In genomic region chr21:17759546-17760178, GRCh38 we compare ENCODE assay signal across 28 cellular contexts.
"Had no signal": no experiment of that assay in that cellular context is flagged by ENCODE, and none has a peak within 500 bp of the region (broad histone marks: within the 10 kb centered on the region; RNA-seq: fewer than 3 reads in every experiment).

No MANE protein-coding gene starts in this region.

- ATAC-seq: esophagus mucosa; foreskin keratinocyte; gastroesophageal sphincter; left lobe of liver; naive thymus-derived CD4-positive, alpha-beta T cell; pancreas; right lobe of liver; stimulated activated naive CD8-positive, alpha-beta T cell treated with anti-CD3 and anti-CD28 coated beads, Interleukin-15, amount 100 ng/mL, for 72 hours had no signal

- H3K4me3 Mint-ChIP-seq: naive thymus-derived CD4-positive, alpha-beta T cell; neural crest cell; stimulated activated naive CD8-positive, alpha-beta T cell treated with anti-CD3 and anti-CD28 coated beads, Interleukin-15, amount 100 ng/mL, for 72 hours had no signal

- H3K27me3 Mint-ChIP-seq: naive thymus-derived CD4-positive, alpha-beta T cell; stimulated activated naive CD8-positive, alpha-beta T cell treated with anti-CD3 and anti-CD28 coated beads, Interleukin-15, amount 100 ng/mL, for 72 hours had no signal

- H3K4me1 Mint-ChIP-seq: neural crest cell had no signal

- H3K27ac ChIP-seq: epithelial cell of prostate, foreskin keratinocyte, gastroesophageal sphincter, heart left ventricle, hepatocyte, neutrophil, pancreas, right lobe of liver, suprapubic skin, transverse colon, upper lobe of right lung, vagina had no signal

- H3K27ac Mint-ChIP-seq: naive thymus-derived CD4-positive, alpha-beta T cell had no signal

- H3K9me3 Mint-ChIP-seq: stimulated activated naive CD8-positive, alpha-beta T cell treated with anti-CD3 and anti-CD28 coated beads, Interleukin-15, amount 100 ng/mL, for 72 hours had no signal

- H3K27me3 ChIP-seq: foreskin keratinocyte, gastroesophageal sphincter, heart left ventricle, hepatocyte, neutrophil, pancreas, right lobe of liver, suprapubic skin, transverse colon, upper lobe of right lung, vagina had no signal

- H2AFZ ChIP-seq: hepatocyte had no signal

- H3K9me3 ChIP-seq: gastroesophageal sphincter, neutrophil, pancreas, right lobe of liver, suprapubic skin, transverse colon, upper lobe of right lung, vagina had no signal

- H3K4me1 ChIP-seq: gastroesophageal sphincter, pancreas, right lobe of liver, transverse colon, upper lobe of right lung, vagina had no signal

- DNase-seq: cortex of kidney; foreskin keratinocyte; heart left ventricle; kidney; mesendoderm; midbrain; naive thymus-derived CD4-positive, alpha-beta T cell; pancreas; retina; right lobe of liver; stimulated activated CD4-positive, alpha-beta T cell treated with anti-CD3 and anti-CD28 coated beads, Interleukin-12 subunit alpha, Interleukin-12 subunit beta, amount 100 ng/mL, for 4 hours; stimulated activated CD4-positive, alpha-beta T cell treated with anti-CD3 and anti-CD28 coated beads, Interleukin-1b, Interleukin-23, amount 100 ng/mL, for 48 hours; stimulated activated CD4-positive, alpha-beta T cell treated with anti-CD3 and anti-CD28 coated beads, Interleukin-4, amount 100 ng/mL, for 1 hour; stimulated activated CD8-positive, alpha-beta memory T cell treated with anti-CD3 and anti-CD28 coated beads, Interleukin-4, amount 100 ng/mL, for 48 hours; stimulated activated naive CD4-positive, alpha-beta T cell; stimulated activated naive CD8-positive, alpha-beta T cell treated with anti-CD3 and anti-CD28 coated beads, Interleukin-15, amount 100 ng/mL, for 72 hours; transverse colon; upper lobe of right lung had no signal

- H3K36me3 ChIP-seq: gastroesophageal sphincter, heart left ventricle, neutrophil, pancreas, right lobe of liver, suprapubic skin, transverse colon, upper lobe of right lung, vagina had no signal

- H3K4me3 ChIP-seq: gastroesophageal sphincter, heart left ventricle, hepatocyte, pancreas, right lobe of liver, smooth muscle cell, suprapubic skin, transverse colon, upper lobe of right lung, vagina had no signal

- H3K4me2 ChIP-seq: hepatocyte, smooth muscle cell had no signal

- H3K79me2 ChIP-seq: hepatocyte had no signal
